ENCODE assay signal across 6 cellular contexts in genomic region chr17:74636541-74636940, GRCh38. TPM values are rescaled to one million over a fixed set of nuclear protein-coding genes. Genes with fewer than 3 reads are reported as not detected.
"Had no signal": no experiment of that assay in that cellular context is flagged by ENCODE, and none has a peak within 500 bp of the region (broad histone marks: within the 10 kb centered on the region; RNA-seq: fewer than 3 reads in every experiment).

No MANE protein-coding gene starts in this region.

RNA-seq across cellular contexts. Expression of gene CD300E, which starts 13.0 kb away (rescaled TPM):
- total RNA-seq: GM23338, H1, H9, HT-29, IMR-90, K562 had no signal
- polyA plus RNA-seq: GM23338, H1, IMR-90, K562 had no signal

RNA-seq across cellular contexts. Expression of gene CD300LD, which starts 44.5 kb away (rescaled TPM):
- total RNA-seq: GM23338, H1, H9, HT-29, IMR-90, K562 had no signal
- polyA plus RNA-seq: GM23338, H1, IMR-90, K562 had no signal
